ENCODE assay signal across 19 cellular contexts in genomic region chr14:32883189-32883588, GRCh38. TPM values are rescaled to one million over a fixed set of nuclear protein-coding genes. Genes with fewer than 3 reads are reported as not detected.
"Had no signal": no experiment of that assay in that cellular context is flagged by ENCODE, and none has a peak within 500 bp of the region (broad histone marks: within the 10 kb centered on the region; RNA-seq: fewer than 3 reads in every experiment).

No MANE protein-coding gene starts in this region.

- H3K4me2 ChIP-seq: SK-N-SH had no signal

- H3K27ac ChIP-seq: RWPE1 had no signal

- ATAC-seq: Panc1 had no signal

- H3K9ac ChIP-seq: SK-N-SH had no signal

- DNase-seq: KBM-7, NCI-H1092, NCI-H1105 treated with DMSO at 0.1 percent for 48 hours, NCI-H1417 treated with DMSO at 0.1 percent for 48 hours, NCI-H146, NCI-H1694 treated with DMSO at 0.1 percent for 48 hours, NCI-H1930, NCI-H2081, NCI-H2107, NCI-H2227 treated with DMSO at 0.1 percent for 48 hours, NCI-H524, NCI-H526 treated with DMSO at 0.1 percent for 48 hours, NCI-H748 treated with DMSO at 0.1 percent for 48 hours, SHP77, SK-N-SH had no signal

RNA-seq across cellular contexts. Expression of gene NPAS3, which starts 55.5 kb away (rescaled TPM):
- total RNA-seq: HT-29, LHCN-M2 had no signal
